In genomic region chr1:239725933-239726332, GRCh38 we compare ENCODE assay signal across 26 cellular contexts.
"Had no signal": no experiment of that assay in that cellular context is flagged by ENCODE, and none has a peak within 500 bp of the region (broad histone marks: within the 10 kb centered on the region; RNA-seq: fewer than 3 reads in every experiment).

No MANE protein-coding gene starts in this region.

- H3K36me3 Mint-ChIP-seq: natural killer cell treated with Interleukin-12 subunit alpha and Interleukin-12 subunit beta and Interleukin-15 and Interleukin-18, amount 100 ng/mL, for 72 hours had no signal

- H3K4me3 Mint-ChIP-seq: immature natural killer cell; natural killer cell treated with Interleukin-12 subunit alpha and Interleukin-12 subunit beta and Interleukin-15 and Interleukin-18, amount 100 ng/mL, for 72 hours; stimulated activated naive B cell treated with anti-CD40 and anti-IgM and Interleukin-4, amounts not matched to agents 10 μg/mL and 1 μg/mL and 100 μg/mL, for 72 hours had no signal

- DNase-seq: hypothalamus; immature natural killer cell; kidney; left colon; left ventricle myocardium inferior; mesendoderm; midbrain; mucosa of descending colon; naive thymus-derived CD4-positive, alpha-beta T cell; ovary; right lobe of liver; stimulated activated CD4-positive, alpha-beta T cell treated with anti-CD3 and anti-CD28 coated beads, Interleukin-12 subunit alpha, Interleukin-12 subunit beta, amount 100 ng/mL, for 4 hours; stimulated activated CD4-positive, alpha-beta T cell treated with anti-CD3 and anti-CD28 coated beads, Interleukin-15, amount 100 ng/mL, for 24 hours; stimulated activated CD4-positive, alpha-beta T cell treated with anti-CD3 and anti-CD28 coated beads, Interleukin-2, amount 100 ng/mL, for 24 hours; stimulated activated CD4-positive, alpha-beta T cell treated with anti-CD3 and anti-CD28 coated beads, Interleukin-4, amount 100 ng/mL, for 1 hour; stimulated activated naive B cell treated with anti-CD40 and anti-IgM and Interleukin-4, amounts not matched to agents 10 μg/mL and 1 μg/mL and 100 μg/mL, for 72 hours; stimulated activated naive CD8-positive, alpha-beta T cell treated with anti-CD3 and anti-CD28 coated beads, Interleukin-15, Interleukin-2, amounts not matched to agents 100 U/mL and 50 U/mL, for 24 hours; stomach; testis; thyroid gland; transverse colon; upper lobe of left lung had no signal

- H3K27ac Mint-ChIP-seq: immature natural killer cell; natural killer cell treated with Interleukin-12 subunit alpha and Interleukin-12 subunit beta and Interleukin-15 and Interleukin-18, amount 100 ng/mL, for 72 hours; progenitor cell of endocrine pancreas; stimulated activated naive B cell treated with anti-CD40 and anti-IgM and Interleukin-4, amounts not matched to agents 10 μg/mL and 1 μg/mL and 100 μg/mL, for 72 hours had no signal

- H3K27ac ChIP-seq: left ventricle myocardium inferior, ovary, right atrium auricular region, right lobe of liver, testis, thyroid gland, transverse colon, upper lobe of left lung, vagina had no signal

- H3K9me3 Mint-ChIP-seq: immature natural killer cell; natural killer cell treated with Interleukin-12 subunit alpha and Interleukin-12 subunit beta and Interleukin-15 and Interleukin-18, amount 100 ng/mL, for 72 hours; stimulated activated naive B cell treated with anti-CD40 and anti-IgM and Interleukin-4, amounts not matched to agents 10 μg/mL and 1 μg/mL and 100 μg/mL, for 72 hours had no signal

- ATAC-seq: left colon; mucosa of descending colon; naive thymus-derived CD4-positive, alpha-beta T cell; natural killer cell treated with Interleukin-12 subunit alpha and Interleukin-12 subunit beta and Interleukin-15 and Interleukin-18, amount 100 ng/mL, for 72 hours; right lobe of liver; stimulated activated naive B cell treated with anti-CD40 and anti-IgM and Interleukin-4, amounts not matched to agents 10 μg/mL and 1 μg/mL and 100 μg/mL, for 72 hours; stimulated activated naive CD8-positive, alpha-beta T cell treated with anti-CD3 and anti-CD28 coated beads, Interleukin-15, Interleukin-2, amounts not matched to agents 100 U/mL and 50 U/mL, for 24 hours had no signal

- H3K27me3 Mint-ChIP-seq: naive thymus-derived CD4-positive, alpha-beta T cell; natural killer cell treated with Interleukin-12 subunit alpha and Interleukin-12 subunit beta and Interleukin-15 and Interleukin-18, amount 100 ng/mL, for 72 hours; stimulated activated naive B cell treated with anti-CD40 and anti-IgM and Interleukin-4, amounts not matched to agents 10 μg/mL and 1 μg/mL and 100 μg/mL, for 72 hours had no signal
